ENCODE assay signal across 31 cellular contexts in the genomic region with DNA sequence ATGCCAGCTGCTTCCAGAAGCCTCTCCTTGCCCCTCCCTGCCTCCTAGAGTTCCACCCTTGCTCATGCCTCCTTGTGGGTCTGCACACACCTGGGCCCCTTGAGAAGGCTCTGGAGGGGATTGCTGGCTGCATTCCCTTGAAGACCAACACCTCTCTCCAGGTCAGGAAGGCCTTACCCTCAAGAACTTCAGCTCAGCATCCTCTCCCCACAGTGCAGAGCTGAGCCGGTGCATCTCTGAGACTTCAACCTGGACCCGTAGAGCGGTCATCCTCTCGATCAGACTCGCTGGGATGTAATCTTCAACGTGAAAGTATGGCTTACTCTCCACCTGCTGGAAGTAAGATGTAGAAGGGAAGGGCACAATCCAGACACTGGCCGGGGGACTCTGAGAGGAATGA.
A peak's percentile ranks its signal among the peaks of the same experiment; 100 is the strongest.
DNase-seq lines count a peak whose midpoint lies in the region; TF ChIP-seq lines count a peak whose summit lies in the region.
"Had no signal": no experiment of that assay in that cellular context is flagged by ENCODE, and none has a peak within 500 bp of the region (broad histone marks: within the 10 kb centered on the region; RNA-seq: fewer than 3 reads in every experiment).

No MANE protein-coding gene starts in this region.

- no peak overlapping the region for H3K4ac ChIP-seq in neuronal stem cell (ENCODE audit: low read length)

- no peak overlapping the region for H4K8ac ChIP-seq in neuronal stem cell (ENCODE audit: low read depth, low read length)

- no peak overlapping the region for H2AFZ ChIP-seq in neuronal stem cell (ENCODE audit: low read length)

- H2BK120ac ChIP-seq in neuronal stem cell (ENCODE audit: low read depth, low read length) = no peak overlapping the region

- H3K18ac ChIP-seq in neuronal stem cell (ENCODE audit: low read length) = no peak overlapping the region

- no peaks in the 10 kb centered on the region for H3K27me3 ChIP-seq in esophagus muscularis mucosa
- peaks cover 0 to 3% (median 0%) of the 10 kb centered on the region in 3 experiments for H3K27me3 ChIP-seq in neuronal stem cell (ENCODE audit: control insufficient read depth in 3 of 3, insufficient read depth in 3 of 3, low read depth in 1 of 3, low read length in 3 of 3)
- H3K27me3 ChIP-seq in ovary = no peaks in the 10 kb centered on the region
- H3K27me3 ChIP-seq in stomach = no peaks in the 10 kb centered on the region
- H3K27me3 ChIP-seq: BLaER1; BLaER1 treated with 17β-estradiol and CSF1 and Interleukin-3, amounts not matched to agents 10 nM and 100 nM had no signal

- TF ChIP-seq EP300 in esophagus muscularis mucosa (IDR thresholded peaks at IDR 0.05) = no peak
- no peak for TF ChIP-seq EP300 in ovary (IDR thresholded peaks at IDR 0.05)
- TF ChIP-seq EP300 in stomach (IDR thresholded peaks at IDR 0.05) = no peak

- no peaks in the 10 kb centered on the region for H3K9me3 ChIP-seq in esophagus muscularis mucosa
- no peaks in the 10 kb centered on the region for H3K9me3 ChIP-seq in neuronal stem cell (replicated peaks in 1 of 2; ENCODE audit: control insufficient read depth in 2 of 2, insufficient read depth in 1 of 2, low read depth in 1 of 2, low read length in 2 of 2)
- H3K9me3 ChIP-seq in ovary = no peaks in the 10 kb centered on the region
- H3K9me3 ChIP-seq in stomach = peaks cover 0 to 5% (median 0%) of the 10 kb centered on the region in 4 donors
- H3K9me3 ChIP-seq: A549, BE2C, BLaER1, Caco-2 had no signal

- H2BK5ac ChIP-seq in neuronal stem cell (ENCODE audit: low read length) = no peak overlapping the region

- TF ChIP-seq CTCF in esophagus muscularis mucosa (IDR thresholded peaks at IDR 0.05) = no peak
- TF ChIP-seq CTCF in ovary (IDR thresholded peaks at IDR 0.05) = no peak
- no peak for TF ChIP-seq CTCF in stomach (IDR thresholded peaks at IDR 0.05)

- no peak overlapping the region for H3K4me2 ChIP-seq in neuronal stem cell (ENCODE audit: insufficient read depth, low read length, poor library complexity, severe bottlenecking)
- H3K4me2 ChIP-seq: A549; BLaER1; BLaER1 treated with 17β-estradiol and CSF1 and Interleukin-3, amounts not matched to agents 10 nM and 100 nM had no signal

- peak; percentile 81 for DNase-seq in esophagus muscularis mucosa (ENCODE audit: extremely low spot score)
- DNase-seq in islet precursor cell = peak; percentile 25
- no peak for DNase-seq in neuronal stem cell (ENCODE audit: low spot score)
- DNase-seq in middle frontal gyrus (ENCODE audit: extremely low spot score, low spot score) = no peak
- DNase-seq in ovary = no peak
- DNase-seq in stomach = no peak
- DNase-seq: 8988T; ACHN; AML-193; BE2C; C1 segment of cervical spinal cord; Caco-2; Calu3; CD4-positive, alpha-beta memory T cell; CD4-positive, alpha-beta T cell; CD4-positive, CD25-positive, alpha-beta regulatory T cell; CD8-positive, alpha-beta memory T cell; CD8-positive, alpha-beta T cell; COR-L47; DMS 273 treated with DMSO at 0.1 percent for 48 hours; DMS153; DMS53; DMS79; DMS79 treated with DMSO at 0.1 percent for 48 hours; DND-41; EL had no signal

- no peak overlapping the region for H3K14ac ChIP-seq in neuronal stem cell (ENCODE audit: low read length)

- H3K9ac ChIP-seq in neuronal stem cell (ENCODE audit: low read depth, low read length, poor library complexity) = no peak overlapping the region
- H3K9ac ChIP-seq: BLaER1; BLaER1 treated with 17β-estradiol and CSF1 and Interleukin-3, amounts not matched to agents 10 nM and 100 nM had no signal

- H4K91ac ChIP-seq in neuronal stem cell (ENCODE audit: low read depth, low read length, poor library complexity) = no peak overlapping the region

- no peaks in the 10 kb centered on the region for H3K36me3 ChIP-seq in esophagus muscularis mucosa
- no peaks in the 10 kb centered on the region for H3K36me3 ChIP-seq in neuronal stem cell (replicated peaks in 1 of 2; ENCODE audit: control insufficient read depth in 2 of 2, insufficient read depth in 2 of 2, low read length in 2 of 2)
- H3K36me3 ChIP-seq in ovary = no peaks in the 10 kb centered on the region
- no peaks in the 10 kb centered on the region for H3K36me3 ChIP-seq in stomach
- H3K36me3 ChIP-seq: BE2C; BLaER1; BLaER1 treated with 17β-estradiol and CSF1 and Interleukin-3, amounts not matched to agents 10 nM and 100 nM had no signal

- peak overlapping the region; percentile 43 for H2AK5ac ChIP-seq in neuronal stem cell (ENCODE audit: low read depth, low read length)

- H3K79me1 ChIP-seq in neuronal stem cell (ENCODE audit: low read depth, low read length) = no peaks in the 10 kb centered on the region

- H3K4me3 ChIP-seq in esophagus muscularis mucosa = no peak overlapping the region
- H3K4me3 ChIP-seq in neuronal stem cell (ENCODE audit: low read length in 2 of 2) = no peak overlapping the region
- H3K4me3 ChIP-seq in ovary = no peak overlapping the region
- H3K4me3 ChIP-seq in stomach = no peak overlapping the region
- H3K4me3 ChIP-seq: A549; BLaER1; BLaER1 treated with 17β-estradiol and CSF1 and Interleukin-3, amounts not matched to agents 10 nM and 100 nM had no signal

- H2BK12ac ChIP-seq in neuronal stem cell (ENCODE audit: low read length) = no peak overlapping the region

- H3K23ac ChIP-seq in neuronal stem cell (ENCODE audit: low read depth, low read length, poor library complexity) = peak overlapping the region; percentile 37

- intact Hi-C loops in esophagus muscularis mucosa (cut with DNase I) (no loop called here), ovary (cut with DNase I) (no loop called here), stomach (cut with DNase I; ENCODE audit: low total_unique reads) (no loop called here)

- H3K4me1 ChIP-seq in esophagus muscularis mucosa (peaks cover 0 to 5% (median 0%) of the 10 kb centered on the region in 4 donors), neuronal stem cell (ENCODE audit: control insufficient read depth in 2 of 2, insufficient read depth in 1 of 2, low read depth in 1 of 2, low read length in 2 of 2) (no peaks in the 10 kb centered on the region), ovary (ENCODE audit: insufficient read depth) (no peaks in the 10 kb centered on the region), stomach (no peaks in the 10 kb centered on the region)
- H3K4me1 ChIP-seq: A549; BE2C; BLaER1; BLaER1 treated with 17β-estradiol and CSF1 and Interleukin-3, amounts not matched to agents 10 nM and 100 nM; Caco-2 had no signal

- TF ChIP-seq POLR2A in esophagus muscularis mucosa (IDR thresholded peaks at IDR 0.05; ENCODE audit: low read depth) = no peak
- no peak for TF ChIP-seq POLR2A in ovary (IDR thresholded peaks at IDR 0.05)
- no peak for TF ChIP-seq POLR2A in stomach (IDR thresholded peaks at IDR 0.05)

- no peak overlapping the region for H2BK15ac ChIP-seq in neuronal stem cell (ENCODE audit: low read length)

- H3K27ac ChIP-seq in esophagus muscularis mucosa (replicated peaks in 1 of 4) = no peak overlapping the region
- H3K27ac ChIP-seq in neuronal stem cell (replicated peaks; ENCODE audit: low read length) = no peak overlapping the region
- H3K27ac ChIP-seq in ovary = no peak overlapping the region
- H3K27ac ChIP-seq in stomach = no peak overlapping the region
- H3K27ac ChIP-seq: 22Rv1; A549; BLaER1; BLaER1 treated with 17β-estradiol and CSF1 and Interleukin-3, amounts not matched to agents 10 nM and 100 nM; C4-2B had no signal

- WGBS in esophagus muscularis mucosa = 93% methylated on average over 7 of the region's 7 CpGs
- WGBS in neuronal stem cell (ENCODE audit: extremely low coverage in 2 of 2, insufficient read length in 2 of 2, insufficient replicate concordance in 1 of 2), 2 donors = no CpG with 5 or more reads among the region's 7 CpGs
- WGBS in ovary, 3 donors = 90 to 95% (median 91%) methylated on average over 7 of the region's 7 CpGs
- 84 to 93% (median 91%) methylated on average over 7 of the region's 7 CpGs for WGBS in stomach, 5 donors

Comparison
In these comparisons a context has a peak if more than half of its experiments do, and no peak if none do; other contexts are left out.
1. DNase-seq: peak in esophagus muscularis mucosa (single experiment) and islet precursor cell (single experiment); none in neuronal stem cell (single experiment), middle frontal gyrus (single experiment), ovary (0 of 5) and stomach (single experiment).